ENCODE assay signal across 10 cellular contexts in the genomic region with DNA sequence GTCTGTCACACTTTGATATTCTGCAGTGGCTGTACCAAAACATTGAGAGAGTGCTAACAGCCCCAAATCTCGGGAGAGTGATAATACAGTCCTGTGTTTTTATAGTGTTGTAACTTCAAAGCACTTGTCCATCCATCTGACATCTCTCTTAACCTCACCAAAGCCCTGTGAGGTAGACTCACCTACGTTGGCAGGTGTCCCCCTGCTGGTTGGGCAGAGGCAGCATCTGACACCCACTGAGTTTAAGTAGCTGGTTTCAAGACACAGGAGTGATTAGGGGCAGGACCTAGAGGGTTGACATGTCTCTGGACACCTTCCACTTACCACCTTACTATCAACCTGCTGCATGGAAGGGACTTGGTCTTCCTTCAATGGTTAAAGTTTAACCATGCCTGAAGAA. TPM values are rescaled to one million over a fixed set of nuclear protein-coding genes. Genes with fewer than 3 reads are reported as not detected.
A peak's percentile ranks its signal among the peaks of the same experiment; 100 is the strongest.
DNase-seq lines count a peak whose midpoint lies in the region; ATAC-seq, FAIRE-seq and TF ChIP-seq lines count a peak whose summit lies in the region.
"Had no signal": no experiment of that assay in that cellular context is flagged by ENCODE, and none has a peak within 500 bp of the region (broad histone marks: within the 10 kb centered on the region; RNA-seq: fewer than 3 reads in every experiment).

No MANE protein-coding gene starts in this region.

- no peak overlapping the region for H3K4me2 ChIP-seq in DOHH2 (ENCODE audit: low read length)
- no peak overlapping the region for H3K4me2 ChIP-seq in HepG2 (ENCODE audit: low read depth, low read length)

- no peak for TF ChIP-seq EP300 in HepG2 (IDR thresholded peaks at IDR 0.05; ENCODE audit: low read depth in 2 of 2, low read length in 2 of 2)
- TF ChIP-seq EP300 in HepG2 (CRISPR knock-in tag; IDR thresholded peaks at IDR 0.05; ENCODE audit: borderline replicate concordance) = no peak

- WGBS in HepG2 (ENCODE audit: low lambda C conversion rate) = 11% methylated on average over 2 of the region's 2 CpGs

- H3K27me3 ChIP-seq in DOHH2 (ENCODE audit: control insufficient read depth, low read length) (no peaks in the 10 kb centered on the region), HepG2 (ENCODE audit: control insufficient read depth in 1 of 2, insufficient read depth in 2 of 2, low read length in 2 of 2) (peaks cover 0 to 4% of the 10 kb centered on the region in 2 experiments; a peak in 2 of 5 replicates)

- H3K79me2 ChIP-seq in DOHH2 (ENCODE audit: control insufficient read depth, low read length) (no peaks in the 10 kb centered on the region), HepG2 (ENCODE audit: insufficient read depth, low read length) (no peaks in the 10 kb centered on the region)

- intact Hi-C loops in activated CD8-positive, alpha-beta T cell treated with anti-CD3 and anti-CD28 coated beads for 36 hours (cut with micrococcal nuclease) = no loop called here
- intact Hi-C loops in HepG2 (cut with micrococcal nuclease; ENCODE audit: unreplicated experiment) = loop anchor here (5.0 kb wide), 2 partner anchors 155 to 210 kb away; a partner anchor contains a TSS

- no peaks in the 10 kb centered on the region for H3K9me2 ChIP-seq in DOHH2 (replicated peaks; ENCODE audit: control insufficient read depth, low read length)

- H3K36me3 Mint-ChIP-seq in activated CD8-positive, alpha-beta T cell treated with anti-CD3 and anti-CD28 coated beads for 36 hours (ENCODE audit: low read depth) = no peaks in the 10 kb centered on the region

- no peaks in the 10 kb centered on the region for H3K4me1 ChIP-seq in DOHH2 (ENCODE audit: control insufficient read depth, low read length)
- peaks cover 66% of the 10 kb centered on the region for H3K4me1 ChIP-seq in HepG2 (ENCODE audit: insufficient read depth, low read length)

- TF ChIP-seq RAD21 in HepG2 (CRISPR knock-in tag; IDR thresholded peaks at IDR 0.05) = peak; percentile 25; the same call in 1 of the 2 replicates

- POLR2A ChIA-PET in activated CD8-positive, alpha-beta T cell treated with anti-CD3 and anti-CD28 coated beads for 36 hours (lab: Charles Lee) = no interaction called here
- POLR2A ChIA-PET in HepG2 (lab: Yijun Ruan, JAX) = no interaction called here

- H3K27ac Mint-ChIP-seq in activated CD8-positive, alpha-beta T cell treated with anti-CD3 and anti-CD28 coated beads for 36 hours = no peak overlapping the region

- H3K9me3 ChIP-seq in DOHH2 (ENCODE audit: control insufficient read depth, insufficient read depth, low read length) (no peaks in the 10 kb centered on the region), HepG2 (ENCODE audit: low read length) (no peaks in the 10 kb centered on the region)

- H2AFZ ChIP-seq in HepG2 (ENCODE audit: low read length) = no peak overlapping the region

- DNase-seq in activated CD8-positive, alpha-beta T cell treated with anti-CD3 and anti-CD28 coated beads for 36 hours = peak; percentile 31
- DNase-seq in HepG2 (ENCODE audit: low spot score) (peak; percentile 27), occipital lobe (lab: John Stamatoyannopoulos, UW) (no peak), COLO668 (lab: John Stamatoyannopoulos, UW; ENCODE audit: unreplicated experiment) (no peak)
- DNase-seq: NCI-H2107 had no signal

- H3K4me1 Mint-ChIP-seq in activated CD8-positive, alpha-beta T cell treated with anti-CD3 and anti-CD28 coated beads for 36 hours (ENCODE audit: low read depth) = no peaks in the 10 kb centered on the region

- peak; percentile 44 for FAIRE-seq in HepG2 (lab: Jason Lieb, UNC)
- FAIRE-seq: TTC549 had no signal

- no peak overlapping the region for H3K4me3 ChIP-seq in DOHH2 (ENCODE audit: low read length)
- H3K4me3 ChIP-seq in HepG2 (replicated peaks in 1 of 3; ENCODE audit: insufficient read depth in 1 of 3, low read depth in 2 of 3, low read length in 3 of 3) = no peak overlapping the region

- H4K20me1 ChIP-seq in DOHH2 (ENCODE audit: control insufficient read depth, insufficient read depth, low read depth, low read length) = no peaks in the 10 kb centered on the region
- H4K20me1 ChIP-seq in HepG2 (ENCODE audit: insufficient read depth, low read length) = no peaks in the 10 kb centered on the region

- ATAC-seq in HG02884 (IDR thresholded peaks at IDR 0.05; ENCODE audit: unreplicated experiment) (peak; percentile 52), HepG2 (peak; percentile 65; the same call in 2 of the 3 replicates), HG02798 (IDR thresholded peaks at IDR 0.05; ENCODE audit: poor library complexity, unreplicated experiment) (no peak), GM19397 (IDR thresholded peaks at IDR 0.05; ENCODE audit: unreplicated experiment) (no peak)
- ATAC-seq in activated CD8-positive, alpha-beta T cell treated with anti-CD3 and anti-CD28 coated beads for 36 hours = no peak

- H3F3A ChIP-seq in DOHH2 (ENCODE audit: control insufficient read depth, insufficient read depth) = no peaks in the 10 kb centered on the region

- H3K27ac ChIP-seq in DOHH2 (ENCODE audit: low read depth, low read length) = no peak overlapping the region
- no peak overlapping the region for H3K27ac ChIP-seq in HepG2 (ENCODE audit: extremely low read length, insufficient read depth, low read length)

- H3K36me3 ChIP-seq in DOHH2 (ENCODE audit: control insufficient read depth, low read length) = no peaks in the 10 kb centered on the region
- H3K36me3 ChIP-seq in HepG2 (replicated peaks in 1 of 2; ENCODE audit: control insufficient read depth in 1 of 2, insufficient read depth in 2 of 2, low read length in 2 of 2) = no peaks in the 10 kb centered on the region

- H3K9ac ChIP-seq in HepG2 (ENCODE audit: insufficient read depth, low read depth, low read length) = no peak overlapping the region

- CTCF ChIA-PET in activated CD8-positive, alpha-beta T cell treated with anti-CD3 and anti-CD28 coated beads for 36 hours (lab: Charles Lee) = interaction anchor here (0.6 to 1.0 kb wide), 3 partner anchors 14 to 1423 kb away, joined by 3 read pairs; no protein-coding TSS in a partner anchor
- CTCF ChIA-PET in HepG2 (lab: Yijun Ruan, JAX; ENCODE audit: low intra/inter-chr PET ratio, low total read pairs) = interaction anchor here (1.2 kb wide), 1 partner anchor 191 kb away, joined by 4 read pairs; no protein-coding TSS in a partner anchor

- no peak overlapping the region for H3K4me3 Mint-ChIP-seq in activated CD8-positive, alpha-beta T cell treated with anti-CD3 and anti-CD28 coated beads for 36 hours

- no TSS peak for BruUV-seq in HepG2 (replicated peaks; lab: Mats Ljungman, UMichigan)

- no peak for TF ChIP-seq POLR2A in HepG2 (IDR thresholded peaks at IDR 0.05; ENCODE audit: insufficient read depth in 1 of 2, low read depth in 2 of 2, low read length in 2 of 2)

- in situ Hi-C loops in HepG2 (cut with HindIII; ENCODE audit: extremely low pct_ligation_motif_present, low pct_unique_long_range_greater_than_20kb) = no loop called here

- peak; percentile 53 for TF ChIP-seq CTCF in DOHH2 (IDR thresholded peaks at IDR 0.05; ENCODE audit: low read depth, low read length, poor library complexity, severe bottlenecking)
- TF ChIP-seq CTCF in activated CD8-positive, alpha-beta T cell treated with anti-CD3 and anti-CD28 coated beads for 36 hours (IDR thresholded peaks at IDR 0.05) = no peak
- TF ChIP-seq CTCF in HepG2 (CRISPR knock-in tag; IDR thresholded peaks at IDR 0.05) = peak; percentile 66

- H3K9me3 Mint-ChIP-seq in activated CD8-positive, alpha-beta T cell treated with anti-CD3 and anti-CD28 coated beads for 36 hours = no peaks in the 10 kb centered on the region

- H3K27me3 Mint-ChIP-seq in activated CD8-positive, alpha-beta T cell treated with anti-CD3 and anti-CD28 coated beads for 36 hours = peaks cover 6% of the 10 kb centered on the region

TF ChIP-seq in HepG2, 621 proteins besides CTCF, POLR2A, EP300 and RAD21:
- no peak for TF ChIP-seq SRF (IDR thresholded peaks at IDR 0.05; ENCODE audit: low read depth, low read length)
- TF ChIP-seq SMC3 (IDR thresholded peaks at IDR 0.05; ENCODE audit: low read length) = peak; percentile 64; the same call in 1 of the 2 replicates
- TF ChIP-seq STAG1 (CRISPR knock-in tag; IDR thresholded peaks at IDR 0.05) = peak; percentile 77
- TF ChIP-seq FOSL1 (CRISPR knock-in tag; IDR thresholded peaks at IDR 0.05; ENCODE audit: borderline replicate concordance) = no peak
- TF ChIP-seq FOSL2 (CRISPR knock-in tag; IDR thresholded peaks at IDR 0.05) = peak; percentile 22; the same call in 1 of the 2 replicates

RNA-seq across cellular contexts. Expression of a gene that starts 22.9 kb away (rescaled TPM):
- total RNA-seq in activated CD8-positive, alpha-beta T cell treated with anti-CD3 and anti-CD28 coated beads for 36 hours = not detected
- total RNA-seq in HepG2 (2016; rRNA removed; fragmentation: Illumina TruSeq; extraction: Trizol) (0.02 TPM in 1 of 2 replicates, not detected in the other), occipital lobe (15.4 TPM)
- not detected in 2 replicates for total RNA-seq in HepG2 (2016; cell fraction: cytosol; rRNA removed; fragmentation: Illumina TruSeq; extraction: Trizol; ENCODE audit: low read depth)
- 0.02 TPM in 1 of 2 replicates, not detected in the other for total RNA-seq in HepG2 (2016; cell fraction: insoluble cytoplasmic fraction; rRNA removed; fragmentation: Illumina TruSeq; extraction: Trizol)
- not detected in 2 replicates for total RNA-seq in HepG2 (2016; cell fraction: membrane; rRNA removed; fragmentation: Illumina TruSeq; extraction: Trizol)
- total RNA-seq in HepG2 (2016; cell fraction: nucleus; rRNA removed; fragmentation: Illumina TruSeq; extraction: Trizol) = 0.06 TPM in 1 of 2 replicates, not detected in the other
- 0.11 and 0.21 TPM in 2 replicates for polyA plus RNA-seq in HepG2 (2011; rRNA removed)
- 0.09 and 0.13 TPM in 2 replicates for polyA plus RNA-seq in HepG2 (2011; cell fraction: cytosol; rRNA removed)
- polyA plus RNA-seq in HepG2 (2011; cell fraction: nucleus; rRNA removed) = 0.14 TPM in 2 replicates
- 0.80 and 1.8 TPM in 2 replicates for polyA plus RNA-seq in HepG2 (2012)
- polyA plus RNA-seq in HepG2 (2016; cell fraction: cytosol; fragmentation: Illumina TruSeq; extraction: Trizol; ENCODE audit: low read depth) = 0.02 TPM in 1 of 2 replicates, not detected in the other
- not detected in 2 replicates for polyA plus RNA-seq in HepG2 (2016; cell fraction: insoluble cytoplasmic fraction; fragmentation: Illumina TruSeq; extraction: Trizol; ENCODE audit: low read depth)
- not detected in 2 replicates for polyA plus RNA-seq in HepG2 (2016; cell fraction: membrane; fragmentation: Illumina TruSeq; extraction: Trizol; ENCODE audit: low read depth)
- 0.09 TPM in 1 of 2 replicates, not detected in the other for polyA plus RNA-seq in HepG2 (2016; cell fraction: nucleus; fragmentation: Illumina TruSeq; extraction: Trizol; ENCODE audit: insufficient read depth, low read depth)
- 0.04 TPM in 1 of 2 replicates, not detected in the other for polyA minus RNA-seq in HepG2 (2011; rRNA and poly(A)+ RNA removed; ENCODE audit: low replicate concordance)
- 0.10 TPM in 1 of 2 replicates, not detected in the other for polyA minus RNA-seq in HepG2 (2011; cell fraction: cytosol; rRNA and poly(A)+ RNA removed)
- 0.13 and 0.25 TPM in 2 replicates for polyA minus RNA-seq in HepG2 (2011; cell fraction: nucleus; rRNA and poly(A)+ RNA removed)

Comparison
In these comparisons a context has a peak if more than half of its experiments do, and no peak if none do; other contexts are left out.
1. ATAC-seq: peak in HG02884 (single experiment) and HepG2 (single experiment); none in activated CD8-positive, alpha-beta T cell treated with anti-CD3 and anti-CD28 coated beads for 36 hours (single experiment), HG02798 (single experiment) and GM19397 (single experiment).
2. DNase-seq: peak in activated CD8-positive, alpha-beta T cell treated with anti-CD3 and anti-CD28 coated beads for 36 hours (single experiment) and HepG2 (single experiment); none in occipital lobe (single experiment) and COLO668 (single experiment).
3. RNA of a gene that starts 22.9 kb away (total RNA-seq): 15.4 TPM in occipital lobe (single experiment); not detected in activated CD8-positive, alpha-beta T cell treated with anti-CD3 and anti-CD28 coated beads for 36 hours and 0.02 to 0.06 TPM in HepG2; every median in the first group is over 10 times any median in the second.